8 cellular contexts compared by ENCODE assay signal in genomic region chr7:39609084-39609461, GRCh38. TPM values are rescaled to one million over a fixed set of nuclear protein-coding genes. Genes with fewer than 3 reads are reported as not detected.
A peak's percentile ranks its signal among the peaks of the same experiment; 100 is the strongest.
DNase-seq lines count a peak whose midpoint lies in the region; ATAC-seq and TF ChIP-seq lines count a peak whose summit lies in the region.

No MANE protein-coding gene starts in this region.

- H3K9me3 ChIP-seq in breast epithelium (no peaks in the 10 kb centered on the region), lower lobe of right lung (no peaks in the 10 kb centered on the region), aorta (ENCODE audit: control insufficient read depth, low read length) (no peaks in the 10 kb centered on the region)

- H3K27me3 ChIP-seq in breast epithelium (no peaks in the 10 kb centered on the region), lower lobe of right lung (ENCODE audit: low read depth) (no peaks in the 10 kb centered on the region), aorta (ENCODE audit: control insufficient read depth in 1 of 2, insufficient read depth in 2 of 2, low read length in 1 of 2) (no peaks in the 10 kb centered on the region)

- no peaks in the 10 kb centered on the region for H3K27me3 Mint-ChIP-seq in MCF 10A (ENCODE audit: insufficient read depth, unreplicated experiment)
- H3K27me3 Mint-ChIP-seq in chondrocyte (ENCODE audit: low read depth), result no peaks in the 10 kb centered on the region

- H3K36me3 Mint-ChIP-seq in MCF 10A (ENCODE audit: insufficient read depth, unreplicated experiment) (no peaks in the 10 kb centered on the region), chondrocyte (ENCODE audit: low read depth) (no peaks in the 10 kb centered on the region)

- WGBS in aorta, 2 donors, result 96% methylated on average over 1 of the region's 1 CpG

- TF ChIP-seq CTCF in breast epithelium (IDR thresholded peaks at IDR 0.05) (no peak), MCF 10A (IDR thresholded peaks at IDR 0.05; ENCODE audit: unreplicated experiment) (no peak), chondrocyte (IDR thresholded peaks at IDR 0.05) (no peak), lower lobe of right lung (IDR thresholded peaks at IDR 0.05) (no peak)

- POLR2A ChIA-PET in MCF 10A (lab: Yijun Ruan, JAX), result interaction anchor here (0.7 to 1.7 kb wide), 5 partner anchors 12 to 124 kb away, joined by 3 to 6 read pairs (median 3); partner anchors contain the start of gene RALA

- H3K4me3 Mint-ChIP-seq in MCF 10A (ENCODE audit: unreplicated experiment), result no peak overlapping the region
- H3K4me3 Mint-ChIP-seq in chondrocyte (ENCODE audit: unreplicated experiment), result peak overlapping the region; percentile 60

- ATAC-seq in lower lobe of right lung (peak; percentile 58 to 62), aorta (ENCODE audit: low FRiP score) (peak; percentile 52), GM19452 (IDR thresholded peaks at IDR 0.05; ENCODE audit: unreplicated experiment) (no peak)

- CTCF ChIA-PET in MCF 10A (lab: Yijun Ruan, JAX), result interaction anchor here (0.7 to 1.6 kb wide), 2 partner anchors 13 to 29 kb away, joined by 4 to 5 read pairs; no protein-coding TSS in a partner anchor

- BruUV-seq in MCF 10A (replicated peaks; lab: Mats Ljungman, UMichigan), result no TSS peak

- H3K27ac ChIP-seq in breast epithelium (peak overlapping the region; percentile 56 to 76), lower lobe of right lung (peak overlapping the region; percentile 87), aorta (ENCODE audit: low read depth in 1 of 2, low read length in 2 of 2) (no peak overlapping the region)

- DNase-seq in breast epithelium (ENCODE audit: low spot score in 2 of 2) (no peak), MCF 10A (ENCODE audit: unreplicated experiment) (no peak), chondrocyte (ENCODE audit: low spot score) (no peak), lower lobe of right lung (no peak), aorta (no peak), mucosa of gallbladder (ENCODE audit: low spot score) (no peak)
- no peak for DNase-seq in stimulated activated CD4-positive, alpha-beta T cell treated with anti-CD3 and anti-CD28 coated beads, Interleukin-4, amount 100 ng/mL, for 4 hours

- H3K4me1 ChIP-seq in breast epithelium (no peaks in the 10 kb centered on the region), lower lobe of right lung (peaks cover 16% of the 10 kb centered on the region), aorta (ENCODE audit: control insufficient read depth in 1 of 2, insufficient read depth in 2 of 2, low read length in 2 of 2) (no peaks in the 10 kb centered on the region)

- peak overlapping the region; percentile 33 to 66 (median 44) for H3K4me3 ChIP-seq in breast epithelium
- peak overlapping the region; percentile 47 for H3K4me3 ChIP-seq in lower lobe of right lung
- no peak overlapping the region for H3K4me3 ChIP-seq in aorta (ENCODE audit: low read length in 2 of 2)

- H3K36me3 ChIP-seq in breast epithelium (no peaks in the 10 kb centered on the region), lower lobe of right lung (no peaks in the 10 kb centered on the region), aorta (ENCODE audit: control insufficient read depth in 1 of 2, insufficient read depth in 2 of 2, low read length in 1 of 2) (no peaks in the 10 kb centered on the region)

- no peak for TF ChIP-seq POLR2A in breast epithelium (IDR thresholded peaks at IDR 0.05)

- H3K9me3 Mint-ChIP-seq in MCF 10A (ENCODE audit: unreplicated experiment) (no peaks in the 10 kb centered on the region), chondrocyte (ENCODE audit: low read depth) (no peaks in the 10 kb centered on the region)

- H3K27ac Mint-ChIP-seq in MCF 10A (ENCODE audit: low read depth, unreplicated experiment), result no peak overlapping the region
- peak overlapping the region; percentile 70 for H3K27ac Mint-ChIP-seq in chondrocyte (ENCODE audit: unreplicated experiment)

- H3K4me1 Mint-ChIP-seq in MCF 10A (ENCODE audit: insufficient read depth, unreplicated experiment) (peaks cover 27% of the 10 kb centered on the region), chondrocyte (ENCODE audit: low read depth) (peaks cover 14% of the 10 kb centered on the region)

- intact Hi-C loops in breast epithelium (cut with DNase I; ENCODE audit: low total_unique reads) (no loop called here), MCF 10A (cut with micrococcal nuclease) (no loop called here), lower lobe of right lung (cut with DNase I) (no loop called here), aorta (cut with DNase I) (no loop called here)

RNA-seq across cellular contexts. Expression of gene RALA, which starts 14.3 kb away (rescaled TPM):
- 10 to 100 TPM; 16.7 to 25.0 (median 18.7) TPM for total RNA-seq in breast epithelium
- total RNA-seq in MCF 10A (2022), result 34.1 and 42.7 TPM in 2 replicates
- total RNA-seq in chondrocyte, result 29.2 to 37.4 TPM (median 35.2 TPM) in 3 replicates
- 48.0 TPM for total RNA-seq in lower lobe of right lung
- total RNA-seq in aorta, result 10 to 100 TPM; 16.4 to 22.1 TPM
- polyA plus RNA-seq in aorta, result 10 to 100 TPM in 1 of 2 donors, 1 to 10 TPM in 1; 9.6 to 27.2 TPM
- total RNA-seq in mucosa of gallbladder, result 46.7 TPM

RNA-seq across cellular contexts. Expression of gene YAE1, which starts 42.9 kb away (rescaled TPM):
- 10 to 100 TPM; 14.4 to 34.7 (median 24.6) TPM for total RNA-seq in breast epithelium
- 34.7 and 37.6 TPM in 2 replicates for total RNA-seq in MCF 10A (2022)
- total RNA-seq in chondrocyte, result 14.9 to 24.3 TPM (median 15.2 TPM) in 3 replicates
- total RNA-seq in lower lobe of right lung, result 18.1 TPM
- 10 to 100 TPM; 14.6 to 20.8 TPM for total RNA-seq in aorta
- polyA plus RNA-seq in aorta, result 10 to 100 TPM; 15.8 to 21.4 TPM
- 19.4 TPM for total RNA-seq in mucosa of gallbladder

Comparison
In these comparisons a context has a peak if more than half of its experiments do, and no peak if none do; other contexts are left out.
1. H3K27ac ChIP-seq: peak in breast epithelium (2 of 2) and lower lobe of right lung (single experiment); none in aorta (0 of 2).
2. H3K4me3 ChIP-seq: peak in breast epithelium (3 of 3) and lower lobe of right lung (single experiment); none in aorta (0 of 2).